Comparison of ENCODE assay signal across 17 cellular contexts in the genomic region with DNA sequence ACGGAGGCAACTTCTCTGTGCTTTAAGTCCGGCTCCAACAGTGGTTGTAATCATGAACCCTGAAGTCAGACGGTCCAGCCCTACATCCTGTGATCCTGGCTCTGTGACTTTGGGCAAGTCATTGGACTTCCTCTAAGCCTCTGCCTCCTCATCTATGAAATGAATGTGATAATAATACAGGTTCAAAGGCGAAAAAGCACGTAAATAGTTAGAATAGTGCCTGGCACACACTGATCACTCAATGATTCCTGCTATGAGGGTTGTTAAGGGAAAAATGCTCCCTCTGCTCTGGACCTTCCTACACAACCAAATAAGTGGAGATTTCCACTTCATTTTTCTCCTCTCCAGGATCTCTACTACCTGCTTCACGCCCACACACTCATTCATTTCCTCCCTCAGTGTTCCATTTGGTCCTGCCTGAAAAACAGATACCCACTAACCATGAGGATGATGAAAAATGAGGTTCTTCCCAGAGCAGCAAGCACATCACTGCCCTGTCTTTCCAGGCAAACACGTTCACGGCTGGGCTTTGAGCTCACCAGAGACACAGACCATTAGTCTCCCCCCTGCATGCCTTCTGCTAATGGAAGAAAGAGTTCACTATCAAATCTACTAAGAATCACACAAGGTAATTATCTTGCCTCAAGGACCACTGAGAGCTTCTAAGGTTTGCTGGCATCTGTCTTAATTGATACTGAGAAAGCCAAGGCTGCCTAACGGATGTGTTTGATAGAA. TPM values are rescaled to one million over a fixed set of nuclear protein-coding genes. Genes with fewer than 3 reads are reported as not detected.
DNase-seq lines count a peak whose midpoint lies in the region; ATAC-seq and TF ChIP-seq lines count a peak whose summit lies in the region.
"Had no signal": no experiment of that assay in that cellular context is flagged by ENCODE, and none has a peak within 500 bp of the region (broad histone marks: within the 10 kb centered on the region; RNA-seq: fewer than 3 reads in every experiment).

No MANE protein-coding gene starts in this region.

- H3K27me3 Mint-ChIP-seq in chondrocyte (ENCODE audit: low read depth): no peaks in the 10 kb centered on the region
- peaks cover 5% of the 10 kb centered on the region for H3K27me3 Mint-ChIP-seq in nephron (ENCODE audit: low read depth)

- ATAC-seq in heart left ventricle (no peak), left cardiac atrium (no peak), esophagus mucosa (no peak)

- no peak overlapping the region for H3K4me3 ChIP-seq in heart left ventricle
- H3K4me3 ChIP-seq in uterus: no peak overlapping the region
- H3K4me3 ChIP-seq: MG63, testis had no signal

- 65 to 71% (median 68%) methylated on average over 9 of the region's 9 CpGs for WGBS in heart left ventricle, 4 donors

- no peaks in the 10 kb centered on the region for H3K9me3 Mint-ChIP-seq in chondrocyte (ENCODE audit: low read depth)
- no peaks in the 10 kb centered on the region for H3K9me3 Mint-ChIP-seq in nephron
- H3K9me3 Mint-ChIP-seq: activated CD4-positive, alpha-beta memory T cell treated with anti-CD3 and anti-CD28 coated beads for 36 hours; central memory CD8-positive, alpha-beta T cell; neural crest cell had no signal

- DNase-seq in heart left ventricle: no peak
- DNase-seq in left cardiac atrium: no peak
- DNase-seq in chondrocyte (ENCODE audit: low spot score): no peak
- peak in 1 of 2 donors; percentile 13 for DNase-seq in uterus
- DNase-seq in HuH-7.5 (ENCODE audit: low spot score): no peak
- DNase-seq in NCI-H187 (lab: John Stamatoyannopoulos, UW): no peak
- DNase-seq: activated CD4-positive, alpha-beta memory T cell treated with anti-CD3 and anti-CD28 coated beads for 36 hours; activated T-cell treated with anti-CD3 and anti-CD28 coated beads, Interleukin-2, amount 50 U/mL, for 48 hours; NCI-H187 treated with DMSO at 0.1 percent for 48 hours; stimulated activated CD4-positive, alpha-beta T cell treated with anti-CD3 and anti-CD28 coated beads, Interleukin-2, amount 100 ng/mL, for 24 hours; testis had no signal

- H3K27ac ChIP-seq in heart left ventricle: peak overlapping the region; percentile 75 to 100 (median 90)
- H3K27ac ChIP-seq in uterus: peak overlapping the region; percentile 76 to 83
- H3K27ac ChIP-seq: C4-2B, testis had no signal

- H3K36me3 Mint-ChIP-seq in chondrocyte (ENCODE audit: low read depth) (peaks cover 11% of the 10 kb centered on the region), nephron (ENCODE audit: low read depth) (no peaks in the 10 kb centered on the region)
- H3K36me3 Mint-ChIP-seq: activated CD4-positive, alpha-beta memory T cell treated with anti-CD3 and anti-CD28 coated beads for 36 hours had no signal

- H3K4me1 ChIP-seq in heart left ventricle (peaks cover 15 to 100% (median 82%) of the 10 kb centered on the region in 12 donors), uterus (peaks cover 14 to 27% of the 10 kb centered on the region in 2 donors)

- TF ChIP-seq CTCF in heart left ventricle (IDR thresholded peaks at IDR 0.05): no peak
- TF ChIP-seq CTCF in chondrocyte (IDR thresholded peaks at IDR 0.05): no peak
- no peak for TF ChIP-seq CTCF in nephron (IDR thresholded peaks at IDR 0.05; ENCODE audit: unreplicated experiment in 3 of 3)
- TF ChIP-seq CTCF in uterus (IDR thresholded peaks at IDR 0.05): no peak

- peaks cover 100% of the 10 kb centered on the region for H3K4me1 Mint-ChIP-seq in chondrocyte (ENCODE audit: low read depth)
- H3K4me1 Mint-ChIP-seq in nephron: peaks cover 78% of the 10 kb centered on the region
- H3K4me1 Mint-ChIP-seq: central memory CD8-positive, alpha-beta T cell had no signal

- H3K36me3 ChIP-seq in heart left ventricle: no peaks in the 10 kb centered on the region
- no peaks in the 10 kb centered on the region for H3K36me3 ChIP-seq in uterus
- H3K36me3 ChIP-seq: MG63 had no signal

- H3K4me3 Mint-ChIP-seq in chondrocyte (ENCODE audit: unreplicated experiment) (peak overlapping the region; percentile 13), nephron (no peak overlapping the region)
- H3K4me3 Mint-ChIP-seq: activated CD4-positive, alpha-beta memory T cell treated with anti-CD3 and anti-CD28 coated beads for 36 hours; central memory CD8-positive, alpha-beta T cell; neural crest cell had no signal

- H3K9me3 ChIP-seq in heart left ventricle: no peaks in the 10 kb centered on the region
- H3K9me3 ChIP-seq in uterus: no peaks in the 10 kb centered on the region
- H3K9me3 ChIP-seq: MG63, testis had no signal

- intact Hi-C loops in heart left ventricle (cut with DNase I) (loop anchor here in 2 of 10 donors (5.0 kb wide), 2 partner anchors 33 to 38 kb away; no protein-coding TSS in a partner anchor), left cardiac atrium (cut with DNase I) (no loop called here), uterus (cut with DNase I; ENCODE audit: low total_unique reads) (no loop called here)

- H3K27ac Mint-ChIP-seq in chondrocyte (ENCODE audit: unreplicated experiment) (peak overlapping the region; percentile 83), nephron (peak overlapping the region in 2 of 3 experiments; percentile 4 to 11)
- H3K27ac Mint-ChIP-seq: activated CD4-positive, alpha-beta memory T cell treated with anti-CD3 and anti-CD28 coated beads for 36 hours had no signal

- TF ChIP-seq POLR2A in heart left ventricle (IDR thresholded peaks at IDR 0.05): no peak
- TF ChIP-seq POLR2A in uterus (IDR thresholded peaks at IDR 0.05): no peak

- H3K27me3 ChIP-seq in heart left ventricle (no peaks in the 10 kb centered on the region), uterus (no peaks in the 10 kb centered on the region)
- H3K27me3 ChIP-seq: MG63, testis had no signal

RNA-seq across cellular contexts. Expression of gene NUAK1, which starts 13.2 kb away (rescaled TPM):
- total RNA-seq in heart left ventricle (10 to 100 TPM; 34.7 to 50.7 (median 39.8) TPM), left cardiac atrium (10 to 100 TPM; 20.4 to 40.1 TPM), chondrocyte (78.1 to 81.4 TPM (median 78.5 TPM) in 3 replicates), uterus (10 to 100 TPM in 3 of 4 donors, 1 to 10 TPM in 1; 9.4 to 56.8 (median 26.8) TPM), esophagus mucosa (1.7 TPM)
- 10 to 100 TPM; 10.5 to 21.5 TPM for polyA plus RNA-seq in heart left ventricle
